13 cellular contexts compared by ENCODE assay signal in the genomic region with DNA sequence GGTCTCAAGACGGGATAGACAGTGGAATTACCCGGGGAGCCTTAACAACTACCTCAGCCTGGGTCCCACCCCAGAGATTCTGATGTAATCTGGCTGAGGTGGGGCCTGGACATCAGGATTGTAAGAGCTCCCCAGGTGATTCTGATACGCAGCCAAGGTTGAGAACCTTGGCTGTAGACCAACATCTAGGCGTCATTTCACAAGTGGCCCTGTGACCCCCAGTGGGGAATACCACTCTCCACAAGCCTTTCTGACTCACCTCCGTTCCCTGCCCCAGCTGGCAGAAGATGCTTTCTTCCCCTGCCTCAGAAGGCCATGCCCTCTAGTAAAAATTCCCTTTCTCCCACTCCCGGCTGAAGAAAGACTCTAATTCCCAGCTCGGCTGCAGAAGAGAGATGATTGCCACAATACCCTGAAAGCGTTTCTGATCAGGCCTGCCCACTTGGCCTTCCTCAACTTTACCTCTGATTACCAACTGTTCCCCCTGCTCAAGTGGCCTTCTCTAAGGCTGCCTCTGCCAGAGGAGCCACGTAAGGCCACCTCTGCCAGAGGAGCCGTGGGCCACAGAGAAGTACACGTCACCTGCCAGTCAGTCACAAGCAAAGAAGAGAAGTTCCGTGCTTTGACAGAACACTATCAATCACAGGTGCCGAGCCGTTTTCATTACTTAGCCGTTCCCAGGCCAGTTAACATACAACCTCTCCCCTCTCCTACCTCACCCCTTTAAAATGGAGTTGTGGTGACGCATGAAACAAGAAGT.
A peak's percentile ranks its signal among the peaks of the same experiment; 100 is the strongest.
DNase-seq lines count a peak whose midpoint lies in the region; ATAC-seq and TF ChIP-seq lines count a peak whose summit lies in the region.
"Had no signal": no experiment of that assay in that cellular context is flagged by ENCODE, and none has a peak within 500 bp of the region (broad histone marks: within the 10 kb centered on the region; RNA-seq: fewer than 3 reads in every experiment).

No MANE protein-coding gene starts in this region.

- H3K9me3 ChIP-seq in endodermal cell (ENCODE audit: control insufficient read depth, low read length) = no peaks in the 10 kb centered on the region

- peaks cover 2% of the 10 kb centered on the region for H3K27me3 Mint-ChIP-seq in endodermal cell (ENCODE audit: insufficient read depth)
- H3K27me3 Mint-ChIP-seq: activated naive CD8-positive, alpha-beta T cell treated with anti-CD3 and anti-CD28 coated beads, Interleukin-2, amount 50 U/mL, for 24 hours had no signal

- peak; percentile 57 for ATAC-seq in GM21825 (IDR thresholded peaks at IDR 0.05; ENCODE audit: unreplicated experiment)
- ATAC-seq: activated naive CD8-positive, alpha-beta T cell treated with anti-CD3 and anti-CD28 coated beads, Interleukin-2, amount 50 U/mL, for 24 hours had no signal

- no peaks in the 10 kb centered on the region for H3K9me3 Mint-ChIP-seq in endodermal cell
- H3K9me3 Mint-ChIP-seq: activated naive CD8-positive, alpha-beta T cell treated with anti-CD3 and anti-CD28 coated beads, Interleukin-2, amount 50 U/mL, for 24 hours; H9 had no signal

- H3K9ac ChIP-seq in endodermal cell (ENCODE audit: extremely low read depth, low read length, poor library complexity, severe bottlenecking) = no peak overlapping the region

- WGBS in endodermal cell (ENCODE audit: insufficient coverage in 1 of 2, insufficient read length in 1 of 2), 2 experiments = 94 to 95% methylated on average over 5 to 16 of the region's 16 CpGs

- peak; percentile 77 for DNase-seq in ACHN
- DNase-seq in NCI-H226 = peak; percentile 95
- DNase-seq in kidney tubule cell (ENCODE audit: low spot score) = peak; percentile 84
- no peak for DNase-seq in cerebellar nuclear complex (lab: John Stamatoyannopoulos, UW)
- DNase-seq in endodermal cell = no peak
- no peak for DNase-seq in NCI-H2227 treated with DMSO at 0.1 percent for 48 hours (lab: John Stamatoyannopoulos, UW)
- no peak for DNase-seq in DMS53 treated with DMSO at 0.1 percent for 48 hours (lab: John Stamatoyannopoulos, UW; ENCODE audit: unreplicated experiment)
- DNase-seq: activated CD4-positive, alpha-beta T cell treated with anti-CD3 and anti-CD28 coated beads, Interleukin-2, amount 50 U/mL, for 48 hours; activated naive CD8-positive, alpha-beta T cell treated with anti-CD3 and anti-CD28 coated beads, Interleukin-2, amount 50 U/mL, for 24 hours; H9; islet precursor cell; occipital lobe had no signal

- H3K4me3 ChIP-seq in endodermal cell (ENCODE audit: low read length) = no peak overlapping the region

- no peaks in the 10 kb centered on the region for H3K36me3 ChIP-seq in endodermal cell (ENCODE audit: control insufficient read depth, insufficient read depth, low read length)

- in situ Hi-C loops in ACHN (cut with HindIII; ENCODE audit: low pct_ligation_motif_present, low pct_unique_long_range_greater_than_20kb, low sequenced_read_pairs) = no loop called here

- peaks cover 51% of the 10 kb centered on the region for H3K4me1 Mint-ChIP-seq in endodermal cell
- H3K4me1 Mint-ChIP-seq: activated naive CD8-positive, alpha-beta T cell treated with anti-CD3 and anti-CD28 coated beads, Interleukin-2, amount 50 U/mL, for 24 hours had no signal

- no peaks in the 10 kb centered on the region for H3K36me3 Mint-ChIP-seq in endodermal cell (ENCODE audit: low read depth)

- no peak overlapping the region for H3K4me3 Mint-ChIP-seq in endodermal cell
- H3K4me3 Mint-ChIP-seq: activated naive CD8-positive, alpha-beta T cell treated with anti-CD3 and anti-CD28 coated beads, Interleukin-2, amount 50 U/mL, for 24 hours; H9 had no signal

- H3K4me1 ChIP-seq in endodermal cell (ENCODE audit: control insufficient read depth, insufficient read depth, low read length) = peaks cover 29% of the 10 kb centered on the region

- no peak for TF ChIP-seq CTCF in endodermal cell (conservative IDR thresholded peaks at IDR 0.05)

- no peak overlapping the region for H3K27ac Mint-ChIP-seq in endodermal cell
- H3K27ac Mint-ChIP-seq: activated naive CD8-positive, alpha-beta T cell treated with anti-CD3 and anti-CD28 coated beads, Interleukin-2, amount 50 U/mL, for 24 hours; H9 had no signal

- H3K27me3 ChIP-seq in endodermal cell (ENCODE audit: control insufficient read depth, insufficient read depth, low read length, poor library complexity, severe bottlenecking) = no peaks in the 10 kb centered on the region

- no peak overlapping the region for H3K27ac ChIP-seq in endodermal cell (ENCODE audit: low read depth, low read length)

Comparison
In these comparisons a context has a peak if more than half of its experiments do, and no peak if none do; other contexts are left out.
1. DNase-seq: peak in ACHN (single experiment), NCI-H226 (single experiment) and kidney tubule cell (single experiment); none in cerebellar nuclear complex (0 of 2), endodermal cell (single experiment), NCI-H2227 treated with DMSO at 0.1 percent for 48 hours (single experiment) and DMS53 treated with DMSO at 0.1 percent for 48 hours (single experiment).